In the genomic region with DNA sequence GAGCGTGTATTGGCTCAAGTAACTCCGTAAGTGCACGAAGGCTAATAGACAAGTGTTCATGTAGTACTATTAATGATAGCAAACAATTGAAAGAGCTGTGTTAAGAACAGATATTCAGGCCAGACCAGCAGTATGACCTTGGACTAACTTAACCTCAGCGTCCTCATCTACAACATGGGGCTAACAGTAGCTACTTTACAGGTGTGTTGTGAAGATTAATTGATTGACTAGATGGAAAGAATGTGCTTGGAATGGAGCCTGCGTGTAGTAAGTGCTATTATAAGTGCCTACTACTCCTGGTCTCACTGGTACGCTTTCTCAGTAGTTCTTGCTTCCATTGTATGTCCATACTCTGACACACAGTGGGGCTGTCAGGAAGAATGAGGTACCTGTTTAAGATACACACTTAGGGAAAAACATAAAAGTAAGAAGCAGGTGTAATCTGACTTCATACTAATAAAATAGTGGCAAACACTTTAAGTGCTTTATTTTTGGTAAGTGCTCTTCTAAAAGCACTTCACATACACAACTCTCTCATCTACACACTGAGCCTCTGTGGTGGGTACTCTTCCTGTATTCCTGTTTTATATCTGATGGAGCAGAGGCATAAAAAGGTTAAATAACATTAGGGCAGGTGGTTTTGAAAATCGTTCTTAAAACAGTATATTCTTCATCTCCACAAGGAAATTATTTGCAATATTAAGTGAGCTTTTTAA, we compare ENCODE assay signal across 31 cellular contexts. TPM values are rescaled to one million over a fixed set of nuclear protein-coding genes. Genes with fewer than 3 reads are reported as not detected.
A peak's percentile ranks its signal among the peaks of the same experiment; 100 is the strongest.
DNase-seq lines count a peak whose midpoint lies in the region; ATAC-seq, FAIRE-seq and TF ChIP-seq lines count a peak whose summit lies in the region.
"Had no signal": no experiment of that assay in that cellular context is flagged by ENCODE, and none has a peak within 500 bp of the region (broad histone marks: within the 10 kb centered on the region; RNA-seq: fewer than 3 reads in every experiment).

No MANE protein-coding gene starts in this region.

- H3K27me3 ChIP-seq in heart right ventricle (no peaks in the 10 kb centered on the region), keratinocyte (ENCODE audit: control insufficient read depth, extremely low read depth, insufficient read depth, low read length) (no peaks in the 10 kb centered on the region), adrenal gland (no peaks in the 10 kb centered on the region)
- H3K27me3 ChIP-seq: heart left ventricle, tibial artery had no signal

- H4K20me1 ChIP-seq in keratinocyte (ENCODE audit: control insufficient read depth, extremely low read depth, insufficient read depth, low read length), result no peaks in the 10 kb centered on the region

- H3K36me3 ChIP-seq in heart right ventricle (peaks cover 0 to 100% (median 25%) of the 10 kb centered on the region in 9 donors), keratinocyte (ENCODE audit: control insufficient read depth in 2 of 2, extremely low read depth in 1 of 2, insufficient read depth in 2 of 2, low read length in 2 of 2) (peaks cover 7 to 12% of the 10 kb centered on the region in 2 experiments), adrenal gland (replicated peaks in 1 of 2) (peaks cover 0 to 46% of the 10 kb centered on the region in 2 donors)

- H3K4me1 ChIP-seq in heart right ventricle, result peaks cover 0 to 8% (median 0%) of the 10 kb centered on the region in 9 donors
- no peaks in the 10 kb centered on the region for H3K4me1 ChIP-seq in keratinocyte (ENCODE audit: control insufficient read depth, extremely low read depth, insufficient read depth, low read length)
- H3K4me1 ChIP-seq in adrenal gland (replicated peaks in 1 of 2), result no peaks in the 10 kb centered on the region
- H3K4me1 ChIP-seq: parathyroid adenoma had no signal

- TF ChIP-seq CTCF in heart right ventricle (IDR thresholded peaks at IDR 0.05) (no peak), keratinocyte (optimal IDR thresholded peaks at IDR 0.05 in 1 of 3, IDR thresholded peaks at IDR 0.05 in 1 of 3, conservative IDR thresholded peaks at IDR 0.05 in 1 of 3; ENCODE audit: extremely low read depth in 1 of 3, insufficient read depth in 2 of 3, low read length in 3 of 3) (no peak), foreskin fibroblast (IDR thresholded peaks at IDR 0.05; ENCODE audit: low read depth, low read length) (no peak), adrenal gland (IDR thresholded peaks at IDR 0.05) (no peak)

- no peak for TF ChIP-seq POLR2A in adrenal gland (IDR thresholded peaks at IDR 0.05)

- H3K79me2 ChIP-seq in keratinocyte (ENCODE audit: control insufficient read depth, insufficient read depth, low read length), result no peaks in the 10 kb centered on the region
- H3K79me2 ChIP-seq: parathyroid adenoma had no signal

- dilution Hi-C loops in keratinocyte (cut with MboI; ENCODE audit: extremely low pct_ligation_motif_present, low sequenced_read_pairs), result no loop called here

- DNase-seq in NCI-H2107 treated with DMSO at 0.1 percent for 48 hours (lab: John Stamatoyannopoulos, UW; ENCODE audit: unreplicated experiment) (peak; percentile 34), NCI-H2107 (lab: John Stamatoyannopoulos, UW) (no peak), left ventricle myocardium superior (no peak), heart right ventricle (no peak), keratinocyte (ENCODE audit: low read depth, low spot score) (no peak), iPS-NIHi7 (ENCODE audit: extremely low spot score) (no peak), foreskin fibroblast (no peak), adrenal gland (no peak)
- DNase-seq: 8988T; activated naive CD4-positive, alpha-beta T cell treated with anti-CD3 and anti-CD28 coated beads, Interleukin-2, amount 10 ng/mL, durations not matched to agents 7 days and 5 days; CD8-positive, alpha-beta memory T cell; cerebellar nuclear complex; DMS153; GDM1; heart left ventricle; left colon; NCI-H1105; NCI-H2029 treated with DMSO at 0.1 percent for 48 hours; NCI-H446 treated with DMSO at 0.1 percent for 48 hours; PC-9; right cardiac atrium; SHP77 treated with DMSO at 0.1 percent for 48 hours; stimulated activated CD4-positive, alpha-beta T cell treated with anti-CD3 and anti-CD28 coated beads, Interleukin-12 subunit alpha, Interleukin-12 subunit beta, amount 100 ng/mL, for 4 hours; stimulated activated CD4-positive, alpha-beta T cell treated with anti-CD3 and anti-CD28 coated beads, Interleukin-4, amount 100 ng/mL, for 4 hours; stimulated activated naive CD8-positive, alpha-beta T cell treated with anti-CD3 and anti-CD28 coated beads, Interleukin-15, amount 100 ng/mL, for 72 hours; tibial artery had no signal

- FAIRE-seq in keratinocyte (lab: Jason Lieb, UNC), result peak; percentile 43
- FAIRE-seq: astrocyte, GM18507 had no signal

- no peak overlapping the region for H3K4me3 ChIP-seq in heart right ventricle
- H3K4me3 ChIP-seq in keratinocyte (ENCODE audit: control insufficient read depth in 2 of 3, extremely low read depth in 1 of 3, insufficient read depth in 2 of 3, low read depth in 1 of 3, low read length in 3 of 3), result no peak overlapping the region
- no peak overlapping the region for H3K4me3 ChIP-seq in foreskin fibroblast (ENCODE audit: low read depth in 1 of 2, low read length in 2 of 2)
- H3K4me3 ChIP-seq in adrenal gland, result no peak overlapping the region
- H3K4me3 ChIP-seq: GM23248, heart left ventricle, PC-9, tibial artery had no signal

- no peak overlapping the region for H3K4me2 ChIP-seq in keratinocyte (ENCODE audit: control insufficient read depth, extremely low read depth, insufficient read depth, low read depth, low read length)
- H3K4me2 ChIP-seq: PC-9 had no signal

- no peak overlapping the region for H2AFZ ChIP-seq in keratinocyte (ENCODE audit: control insufficient read depth, low read length)
- H2AFZ ChIP-seq: GM23248, parathyroid adenoma, PC-9 had no signal

- WGBS in heart right ventricle, 2 donors, result 57 to 69% methylated on average over 7 of the region's 7 CpGs
- 85 to 88% (median 86%) methylated on average over 7 of the region's 7 CpGs for WGBS in adrenal gland, 4 donors

- intact Hi-C loops in left ventricle myocardium superior (cut with micrococcal nuclease) (no loop called here), heart right ventricle (cut with DNase I) (no loop called here), adrenal gland (cut with DNase I) (no loop called here)

- H3K9me1 ChIP-seq in keratinocyte (ENCODE audit: control insufficient read depth, extremely low read depth, insufficient read depth, low read length), result no peaks in the 10 kb centered on the region

- H3K9ac ChIP-seq in keratinocyte (ENCODE audit: control insufficient read depth, extremely low read depth, insufficient read depth, low read length), result no peak overlapping the region
- H3K9ac ChIP-seq: GM23248, parathyroid adenoma had no signal

- ATAC-seq in left ventricle myocardium superior, result peak; percentile 66
- ATAC-seq in heart right ventricle, result no peak
- ATAC-seq: activated CD4-positive, CD25-positive, alpha-beta regulatory T cell treated with anti-CD3 and anti-CD28 coated beads, Interleukin-2, amount 50 U/mL, for 24 hours; left colon; right cardiac atrium; stimulated activated naive CD8-positive, alpha-beta T cell treated with anti-CD3 and anti-CD28 coated beads, Interleukin-15, amount 100 ng/mL, for 72 hours had no signal

- no peaks in the 10 kb centered on the region for H3K9me3 ChIP-seq in heart right ventricle
- H3K9me3 ChIP-seq in keratinocyte (ENCODE audit: control insufficient read depth, low read depth, low read length), result no peaks in the 10 kb centered on the region
- no peaks in the 10 kb centered on the region for H3K9me3 ChIP-seq in adrenal gland (replicated peaks in 1 of 3)
- H3K9me3 ChIP-seq: heart left ventricle, tibial artery had no signal

- H3K27ac ChIP-seq in heart right ventricle (no peak overlapping the region), keratinocyte (ENCODE audit: control insufficient read depth, insufficient read depth, low read length) (no peak overlapping the region), adrenal gland (no peak overlapping the region)
- H3K27ac ChIP-seq: GM23248, heart left ventricle, parathyroid adenoma, PC-9, tibial artery had no signal

RNA-seq across cellular contexts. Expression of a gene that starts 24.3 kb away (rescaled TPM):
- total RNA-seq in left ventricle myocardium superior (42.4 TPM), heart right ventricle (10 to 100 TPM; 10.9 to 37.7 (median 23.5) TPM), adrenal gland (under 1 TPM in 7 of 8 donors, not detected in 1; 0.42 to 0.93 (median 0.78) TPM)
- polyA plus RNA-seq in heart right ventricle (10 to 100 TPM in 1 of 2 donors, 1 to 10 TPM in 1; 2.5 to 38.3 TPM), keratinocyte (0.04 TPM in 2 of 3 replicates, not detected in the other), adrenal gland (1 to 10 TPM in 2 of 3 donors, under 1 TPM in 1; 0.37 to 5.9 (median 1.0) TPM)
- polyA plus RNA-seq in keratinocyte (2011; ENCODE audit: low read depth), result not detected
- 0.05 TPM in 1 of 2 replicates, not detected in the other for polyA plus RNA-seq in keratinocyte (2011; cell fraction: cytosol; rRNA removed)
- 0.06 and 0.11 TPM in 2 replicates for polyA plus RNA-seq in keratinocyte (2011; cell fraction: nucleus; rRNA removed)
- polyA plus RNA-seq in keratinocyte (2012; ENCODE audit: low replicate concordance), result 0.17 TPM in 2 replicates
- 0.10 to 0.13 TPM in 2 of 3 replicates, not detected in the other for polyA minus RNA-seq in keratinocyte
- not detected for polyA minus RNA-seq in keratinocyte (2011; cell fraction: cytosol; rRNA and poly(A)+ RNA removed)
- 0.21 and 0.23 TPM in 2 replicates for polyA minus RNA-seq in keratinocyte (2011; cell fraction: nucleus; rRNA and poly(A)+ RNA removed)

Comparison
In these comparisons a context has a peak if more than half of its experiments do, and no peak if none do; other contexts are left out.
1. RNA of a gene that starts 24.3 kb away (total RNA-seq): 42.4 TPM in left ventricle myocardium superior (single experiment) and 10.9 to 37.7 TPM in heart right ventricle; 0.42 to 0.93 TPM in adrenal gland; every median in the first group is over 4 times any median in the second.